In the genomic region with DNA sequence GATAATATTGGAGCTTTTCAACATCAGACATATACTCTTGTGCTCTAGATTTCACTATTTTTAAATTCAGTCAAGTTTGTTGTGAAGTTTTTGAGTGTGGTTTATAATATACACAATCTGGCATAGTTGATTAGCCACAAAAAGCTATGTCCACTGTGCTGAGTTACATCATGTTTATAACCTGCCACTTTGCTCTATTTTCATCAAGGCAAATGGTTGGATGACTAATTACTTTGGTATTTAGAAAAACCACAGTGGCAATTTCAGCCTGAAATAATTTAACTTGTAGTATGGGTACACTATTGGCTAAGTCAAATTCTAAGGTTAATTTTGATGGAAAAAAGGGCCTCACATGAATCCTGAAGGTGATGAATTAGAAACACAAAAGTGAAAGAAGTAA, we compare ENCODE assay signal across 11 cellular contexts.
DNase-seq lines count a peak whose midpoint lies in the region; ATAC-seq, FAIRE-seq and TF ChIP-seq lines count a peak whose summit lies in the region.
"Had no signal": no experiment of that assay in that cellular context is flagged by ENCODE, and none has a peak within 500 bp of the region (broad histone marks: within the 10 kb centered on the region; RNA-seq: fewer than 3 reads in every experiment).

No MANE protein-coding gene starts in this region.

- DNase-seq in NCI-H2029 (lab: John Stamatoyannopoulos, UW), result peak; percentile 10
- DNase-seq in NCI-H2029 treated with DMSO at 0.1 percent for 48 hours (lab: John Stamatoyannopoulos, UW), result no peak
- peak; percentile 25 for DNase-seq in NCI-H69 (lab: John Stamatoyannopoulos, UW)
- DNase-seq in dedifferentiated amniotic fluid mesenchymal stem cell (ENCODE audit: extremely low spot score), result peak; percentile 80
- DNase-seq in renal cortical epithelial cell (ENCODE audit: low read depth), result peak; percentile 96
- DNase-seq in H54 (ENCODE audit: insufficient read length, low spot score), result no peak
- DNase-seq: cerebellar nuclear complex, heart left ventricle had no signal

- no peak for ATAC-seq in GM18873 (IDR thresholded peaks at IDR 0.05; ENCODE audit: low FRiP score, unreplicated experiment)
- ATAC-seq in GM21619 (IDR thresholded peaks at IDR 0.05; ENCODE audit: unreplicated experiment), result no peak
- ATAC-seq: activated CD4-positive, CD25-positive, alpha-beta regulatory T cell treated with anti-CD3 and anti-CD28 coated beads, Interleukin-2, amount 50 U/mL, for 24 hours; heart left ventricle had no signal

- no peak for FAIRE-seq in H54 (lab: Jason Lieb, UNC)

- TF ChIP-seq POLR2A in H54 (IDR thresholded peaks at IDR 0.05; ENCODE audit: low read depth, low read length), result no peak

Comparison
In these comparisons a context has a peak if more than half of its experiments do, and no peak if none do; other contexts are left out.
1. DNase-seq: peak in NCI-H2029 (single experiment), NCI-H69 (single experiment), dedifferentiated amniotic fluid mesenchymal stem cell (single experiment) and renal cortical epithelial cell (single experiment); none in NCI-H2029 treated with DMSO at 0.1 percent for 48 hours (single experiment) and H54 (single experiment).